In the genomic region with DNA sequence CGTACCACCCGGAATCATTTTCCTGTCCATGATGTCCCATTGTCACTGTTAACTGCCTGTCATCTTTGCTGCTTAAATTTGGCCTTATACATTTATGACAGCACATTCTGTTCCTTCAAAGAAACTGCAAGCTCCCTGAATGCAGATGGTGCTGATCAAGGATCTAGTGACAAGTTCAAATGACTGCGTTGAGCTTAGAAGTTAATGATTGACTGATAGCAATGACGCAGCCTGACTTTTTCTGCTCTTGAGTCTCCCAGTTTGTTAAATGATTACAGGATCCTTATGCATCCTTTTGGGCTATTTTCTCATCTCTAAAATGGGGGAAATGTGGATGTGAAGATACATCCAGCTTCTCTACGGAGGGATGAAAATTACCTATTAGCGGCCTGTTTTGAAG, we compare ENCODE assay signal across 25 cellular contexts.
DNase-seq lines count a peak whose midpoint lies in the region; TF ChIP-seq lines count a peak whose summit lies in the region.
"Had no signal": no experiment of that assay in that cellular context is flagged by ENCODE, and none has a peak within 500 bp of the region (broad histone marks: within the 10 kb centered on the region; RNA-seq: fewer than 3 reads in every experiment).

No MANE protein-coding gene starts in this region.

- H3K9me3 ChIP-seq in HUES48 (ENCODE audit: control insufficient read depth, insufficient read depth, low read length) = peaks cover 2% of the 10 kb centered on the region; the same call in 1 of the 2 replicates
- H3K9me3 ChIP-seq in hepatocyte (ENCODE audit: low read depth) = no peaks in the 10 kb centered on the region
- H3K9me3 ChIP-seq: ascending aorta, Caco-2, uterus had no signal

- H3K9ac ChIP-seq in HUES48 (ENCODE audit: low read depth, low read length) = no peak overlapping the region
- H3K9ac ChIP-seq in mesendoderm (ENCODE audit: low read length) = no peak overlapping the region
- H3K9ac ChIP-seq: BLaER1 treated with 17β-estradiol and CSF1 and Interleukin-3, amounts not matched to agents 10 nM and 100 nM; KMS-11 had no signal

- peaks cover 6% of the 10 kb centered on the region for H3K9me3 Mint-ChIP-seq in progenitor cell of endocrine pancreas (ENCODE audit: low read depth)

- peaks cover 18% of the 10 kb centered on the region for H3K4me1 Mint-ChIP-seq in progenitor cell of endocrine pancreas (ENCODE audit: low read depth)
- H3K4me1 Mint-ChIP-seq: activated CD4-positive, alpha-beta T cell treated with anti-CD3 and anti-CD28 coated beads, Interleukin-2, amount 10 ng/mL, durations not matched to agents 7 days and 5 days; activated CD8-positive, alpha-beta memory T cell treated with anti-CD3 and anti-CD28 coated beads, Interleukin-2, amount 10 ng/mL, durations not matched to agents 7 days and 5 days; GM23338; memory B cell had no signal

- H3K27ac ChIP-seq in HUES48 (ENCODE audit: low read depth, low read length) (peak overlapping the region; percentile 10), hepatocyte (peak overlapping the region; percentile 75), mesendoderm (ENCODE audit: low read depth, low read length) (no peak overlapping the region)
- H3K27ac ChIP-seq: ascending aorta; BLaER1 treated with 17β-estradiol and CSF1 and Interleukin-3, amounts not matched to agents 10 nM and 100 nM; KMS-11; left lung; SJCRH30; stomach; uterus had no signal

- no peak overlapping the region for H3K56ac ChIP-seq in mesendoderm (ENCODE audit: low read length)

- H3K36me3 Mint-ChIP-seq in progenitor cell of endocrine pancreas (ENCODE audit: insufficient read depth) = peaks cover 2% of the 10 kb centered on the region
- H3K36me3 Mint-ChIP-seq: activated CD8-positive, alpha-beta memory T cell treated with anti-CD3 and anti-CD28 coated beads, Interleukin-2, amount 10 ng/mL, durations not matched to agents 7 days and 5 days; memory B cell had no signal

- H3K9me2 ChIP-seq in hepatocyte (replicated peaks; ENCODE audit: insufficient read depth) = no peaks in the 10 kb centered on the region

- H3K4me3 Mint-ChIP-seq in progenitor cell of endocrine pancreas (ENCODE audit: low read depth) = no peak overlapping the region
- H3K4me3 Mint-ChIP-seq: activated CD4-positive, alpha-beta T cell treated with anti-CD3 and anti-CD28 coated beads, Interleukin-2, amount 10 ng/mL, durations not matched to agents 7 days and 5 days; activated CD8-positive, alpha-beta memory T cell treated with anti-CD3 and anti-CD28 coated beads, Interleukin-2, amount 10 ng/mL, durations not matched to agents 7 days and 5 days; GM23338; memory B cell had no signal

- H3K79me1 ChIP-seq in mesendoderm (ENCODE audit: low read length) = no peaks in the 10 kb centered on the region

- H2AK5ac ChIP-seq in mesendoderm (ENCODE audit: low read length) = no peak overlapping the region

- H3K36me3 ChIP-seq in HUES48 (ENCODE audit: control insufficient read depth, insufficient read depth, low read length) (no peaks in the 10 kb centered on the region), hepatocyte (replicated peaks; ENCODE audit: insufficient read depth, low read depth) (no peaks in the 10 kb centered on the region), mesendoderm (ENCODE audit: control insufficient read depth, insufficient read depth, low read length) (no peaks in the 10 kb centered on the region)
- H3K36me3 ChIP-seq: ascending aorta; BLaER1 treated with 17β-estradiol and CSF1 and Interleukin-3, amounts not matched to agents 10 nM and 100 nM; left lung; MG63; SJCRH30; stomach; uterus had no signal

- H3K4me3 ChIP-seq in HUES48 (ENCODE audit: low read depth, low read length) (no peak overlapping the region), hepatocyte (no peak overlapping the region), mesendoderm (ENCODE audit: low read length) (no peak overlapping the region)
- H3K4me3 ChIP-seq: ascending aorta; BLaER1 treated with 17β-estradiol and CSF1 and Interleukin-3, amounts not matched to agents 10 nM and 100 nM; GM23338; left lung; MG63; SJCRH30; stomach; uterus had no signal

- no peak overlapping the region for H2BK120ac ChIP-seq in mesendoderm (ENCODE audit: low read depth, low read length)

- H3K4me2 ChIP-seq in hepatocyte = peak overlapping the region; percentile 8
- no peak overlapping the region for H3K4me2 ChIP-seq in mesendoderm (ENCODE audit: low read length)
- H3K4me2 ChIP-seq: BLaER1 treated with 17β-estradiol and CSF1 and Interleukin-3, amounts not matched to agents 10 nM and 100 nM; GM23338; KMS-11 had no signal

- H2BK15ac ChIP-seq in mesendoderm (replicated peaks; ENCODE audit: low read depth) = no peak overlapping the region

- H3K4ac ChIP-seq in mesendoderm (ENCODE audit: low read depth, low read length) = no peak overlapping the region

- H3K4me1 ChIP-seq in HUES48 (ENCODE audit: control insufficient read depth, insufficient read depth, low read length) = no peaks in the 10 kb centered on the region
- H3K4me1 ChIP-seq in hepatocyte (ENCODE audit: insufficient read depth) = peaks cover 5% of the 10 kb centered on the region
- H3K4me1 ChIP-seq in mesendoderm (ENCODE audit: control insufficient read depth, low read depth, low read length) = no peaks in the 10 kb centered on the region
- H3K4me1 ChIP-seq: ascending aorta, left lung, uterus had no signal

- no peak overlapping the region for H3K23ac ChIP-seq in mesendoderm (ENCODE audit: low read length)

- 63% methylated on average over 6 of the region's 6 CpGs for WGBS in hepatocyte (ENCODE audit: low lambda C conversion rate, missing lambda C conversion rate)
- WGBS in mesendoderm (ENCODE audit: extremely low coverage, insufficient coverage, low lambda C conversion rate) = no CpG with 5 or more reads among the region's 6 CpGs

- DNase-seq in COLO668 (lab: John Stamatoyannopoulos, UW; ENCODE audit: unreplicated experiment) (peak; percentile 52), hepatocyte (ENCODE audit: low spot score) (peak; percentile 57), progenitor cell of endocrine pancreas (ENCODE audit: low spot score, unreplicated experiment) (no peak), NCI-H2029 treated with DMSO at 0.1 percent for 48 hours (lab: John Stamatoyannopoulos, UW) (no peak), retina (no peak), mesendoderm (no peak)
- DNase-seq: activated CD4-positive, alpha-beta T cell treated with anti-CD3 and anti-CD28 coated beads, Interleukin-2, amount 10 ng/mL, durations not matched to agents 7 days and 5 days; activated CD8-positive, alpha-beta memory T cell treated with anti-CD3 and anti-CD28 coated beads, Interleukin-2, amount 10 ng/mL, durations not matched to agents 7 days and 5 days; activated T-cell treated with anti-CD3 and anti-CD28 coated beads, Interleukin-2, amount 50 U/mL, for 48 hours; hippocampal formation; left lung; MG63; posterior cingulate gyrus; stimulated activated CD4-positive, alpha-beta T cell treated with anti-CD3 and anti-CD28 coated beads, Interleukin-12 subunit alpha, Interleukin-12 subunit beta, amount 100 ng/mL, for 4 hours; stimulated activated CD4-positive, alpha-beta T cell treated with anti-CD3 and anti-CD28 coated beads, Interleukin-2, amount 100 ng/mL, for 48 hours; stomach; uterus had no signal

- no peak overlapping the region for H4K5ac ChIP-seq in mesendoderm (ENCODE audit: low read length)

- H2BK5ac ChIP-seq in mesendoderm (ENCODE audit: low read length) = no peak overlapping the region

- peak overlapping the region; percentile 49 for H3K27ac Mint-ChIP-seq in progenitor cell of endocrine pancreas
- H3K27ac Mint-ChIP-seq: activated CD4-positive, alpha-beta T cell treated with anti-CD3 and anti-CD28 coated beads, Interleukin-2, amount 10 ng/mL, durations not matched to agents 7 days and 5 days; activated CD8-positive, alpha-beta memory T cell treated with anti-CD3 and anti-CD28 coated beads, Interleukin-2, amount 10 ng/mL, durations not matched to agents 7 days and 5 days; GM23338; memory B cell had no signal

- H2AFZ ChIP-seq in hepatocyte = no peak overlapping the region
- H2AFZ ChIP-seq: GM23338 had no signal

- H3K18ac ChIP-seq in mesendoderm (ENCODE audit: low read length) = no peak overlapping the region

- no peaks in the 10 kb centered on the region for H4K20me1 ChIP-seq in hepatocyte (ENCODE audit: insufficient read depth, poor library complexity, severe bottlenecking)
- H4K20me1 ChIP-seq: BLaER1 treated with 17β-estradiol and CSF1 and Interleukin-3, amounts not matched to agents 10 nM and 100 nM had no signal

- H4K8ac ChIP-seq in mesendoderm (ENCODE audit: low read depth, low read length) = no peak overlapping the region

- H3K27me3 ChIP-seq in HUES48 (ENCODE audit: control insufficient read depth, insufficient read depth, low read length) (no peaks in the 10 kb centered on the region), hepatocyte (no peaks in the 10 kb centered on the region), mesendoderm (ENCODE audit: insufficient read depth, low read length, poor library complexity) (no peaks in the 10 kb centered on the region)
- H3K27me3 ChIP-seq: ascending aorta; BLaER1 treated with 17β-estradiol and CSF1 and Interleukin-3, amounts not matched to agents 10 nM and 100 nM; left lung; MG63; SJCRH30; stomach; uterus had no signal

- H3K79me2 ChIP-seq in hepatocyte (no peaks in the 10 kb centered on the region), mesendoderm (ENCODE audit: control insufficient read depth, insufficient read depth, low read length) (no peaks in the 10 kb centered on the region)

- no peaks in the 10 kb centered on the region for H3K27me3 Mint-ChIP-seq in progenitor cell of endocrine pancreas
- H3K27me3 Mint-ChIP-seq: activated CD4-positive, alpha-beta T cell treated with anti-CD3 and anti-CD28 coated beads, Interleukin-2, amount 10 ng/mL, durations not matched to agents 7 days and 5 days; activated CD8-positive, alpha-beta memory T cell treated with anti-CD3 and anti-CD28 coated beads, Interleukin-2, amount 10 ng/mL, durations not matched to agents 7 days and 5 days; memory B cell had no signal

- no peak for TF ChIP-seq CTCF in hepatocyte (IDR thresholded peaks at IDR 0.05; ENCODE audit: poor library complexity)
- no peak for TF ChIP-seq CTCF in progenitor cell of endocrine pancreas (IDR thresholded peaks at IDR 0.05; ENCODE audit: unreplicated experiment)

Comparison
In these comparisons a context has a peak if more than half of its experiments do, and no peak if none do; other contexts are left out.
1. DNase-seq: peak in COLO668 (single experiment) and hepatocyte (single experiment); none in progenitor cell of endocrine pancreas (single experiment), NCI-H2029 treated with DMSO at 0.1 percent for 48 hours (single experiment), retina (single experiment) and mesendoderm (single experiment).